2 cellular contexts compared by ENCODE assay signal in genomic region chr22:45144928-45145327, GRCh38.
A peak's percentile ranks its signal among the peaks of the same experiment; 100 is the strongest.
TF ChIP-seq lines count a peak whose summit lies in the region.

No MANE protein-coding gene starts in this region.

TF ChIP-seq in HepG2, 621 proteins besides CTCF, POLR2A, EP300 and RAD21:
- TF ChIP-seq CEBPB (IDR thresholded peaks at IDR 0.05; ENCODE audit: borderline replicate concordance, low read depth, low read length) (0 out of 2 replicates have a peak, but pooled peaks have one; percentile 18), ATF2 (CRISPR knock-in tag; IDR thresholded peaks at IDR 0.05) (no peak)

TF ChIP-seq in K562, 482 proteins besides CTCF, POLR2A, EP300 and RAD21:
- peak; percentile 46; the same call in 1 of the 2 replicates for TF ChIP-seq CEBPB (tag; IDR thresholded peaks at IDR 0.05)
- TF ChIP-seq ZBTB11 (CRISPR knock-in tag; IDR thresholded peaks at IDR 0.05): no peak
- TF ChIP-seq CEBPG (CRISPR knock-in tag; IDR thresholded peaks at IDR 0.05): no peak
- TF ChIP-seq CEBPG (tag; conservative IDR thresholded peaks at IDR 0.05 in 1 of 2, IDR thresholded peaks at IDR 0.05 in 1 of 2): peak in 1 of 2 experiments; percentile 43; a peak in 3 of 4 replicates
- TF ChIP-seq RREB1 (CRISPR knock-in tag; IDR thresholded peaks at IDR 0.05): no peak
- TF ChIP-seq SAP30 (IDR thresholded peaks at IDR 0.05; ENCODE audit: borderline replicate concordance, insufficient read depth, low read depth, low read length, poor library complexity, severe bottlenecking): no peak
- TF ChIP-seq KDM4B (IDR thresholded peaks at IDR 0.05; ENCODE audit: borderline replicate concordance in 2 of 2, low read depth in 1 of 2): no peak
- TF ChIP-seq ZNF133 (CRISPR knock-in tag; IDR thresholded peaks at IDR 0.05): no peak
